12 cellular contexts compared by ENCODE assay signal in genomic region chr9:81671880-81672280, GRCh38. TPM values are rescaled to one million over a fixed set of nuclear protein-coding genes. Genes with fewer than 3 reads are reported as not detected.
DNase-seq lines count a peak whose midpoint lies in the region; ATAC-seq and TF ChIP-seq lines count a peak whose summit lies in the region.
"Had no signal": no experiment of that assay in that cellular context is flagged by ENCODE, and none has a peak within 500 bp of the region (broad histone marks: within the 10 kb centered on the region; RNA-seq: fewer than 3 reads in every experiment).

No MANE protein-coding gene starts in this region.

- WGBS in esophagus muscularis mucosa = 59% methylated on average over 3 of the region's 3 CpGs

- intact Hi-C loops in esophagus muscularis mucosa (cut with DNase I) (loop anchor here (5.0 kb wide), 1 partner anchor 40 kb away; no protein-coding TSS in a partner anchor), tibial artery (cut with DNase I; ENCODE audit: low total_unique reads) (no loop called here)

- no peak for TF ChIP-seq EP300 in esophagus muscularis mucosa (IDR thresholded peaks at IDR 0.05)

- H3K27ac Mint-ChIP-seq in natural killer cell treated with Interleukin-12 subunit alpha and Interleukin-12 subunit beta and Interleukin-15 and Interleukin-18, amount 100 ng/mL, for 72 hours = no peak overlapping the region

- H3K4me2 ChIP-seq in osteoblast (ENCODE audit: insufficient read depth, low read length) = no peak overlapping the region

- H3K36me3 ChIP-seq in esophagus muscularis mucosa (peaks cover 0 to 11% (median 1%) of the 10 kb centered on the region in 4 donors), tibial artery (peaks cover 0 to 8% (median 5%) of the 10 kb centered on the region in 3 donors), osteoblast (ENCODE audit: insufficient read depth, low read length) (no peaks in the 10 kb centered on the region)

- no peaks in the 10 kb centered on the region for H3K9me3 Mint-ChIP-seq in natural killer cell treated with Interleukin-12 subunit alpha and Interleukin-12 subunit beta and Interleukin-15 and Interleukin-18, amount 100 ng/mL, for 72 hours
- H3K9me3 Mint-ChIP-seq: activated B cell treated with CpG ODN at 0.5 μM for 24 hours had no signal

- TF ChIP-seq CTCF in esophagus muscularis mucosa (IDR thresholded peaks at IDR 0.05) (no peak), tibial artery (IDR thresholded peaks at IDR 0.05) (no peak), osteoblast (IDR thresholded peaks at IDR 0.05; ENCODE audit: extremely low read depth, low read depth, low read length) (no peak)

- H3K4me1 Mint-ChIP-seq in natural killer cell treated with Interleukin-12 subunit alpha and Interleukin-12 subunit beta and Interleukin-15 and Interleukin-18, amount 100 ng/mL, for 72 hours (ENCODE audit: low read depth in 2 of 2) = peaks cover 15% of the 10 kb centered on the region in 2 donors

- H3K4me3 ChIP-seq in esophagus muscularis mucosa (no peak overlapping the region), tibial artery (no peak overlapping the region), osteoblast (ENCODE audit: insufficient read depth, low read length) (no peak overlapping the region)

- no peak overlapping the region for H2AFZ ChIP-seq in osteoblast (ENCODE audit: low read length)

- H3K27me3 ChIP-seq in esophagus muscularis mucosa = no peaks in the 10 kb centered on the region
- H3K27me3 ChIP-seq in tibial artery = no peaks in the 10 kb centered on the region
- H3K27me3 ChIP-seq in osteoblast (ENCODE audit: insufficient read depth, low read length) = no peaks in the 10 kb centered on the region

- H3K4me1 ChIP-seq in esophagus muscularis mucosa (peaks cover 38 to 83% (median 71%) of the 10 kb centered on the region in 4 donors), tibial artery (peaks cover 0 to 39% (median 9%) of the 10 kb centered on the region in 4 donors), osteoblast (ENCODE audit: insufficient read depth, low read length) (peaks cover 5% of the 10 kb centered on the region)

- H4K20me1 ChIP-seq in osteoblast (ENCODE audit: insufficient read depth, low read length) = peaks cover 9% of the 10 kb centered on the region

- no peaks in the 10 kb centered on the region for H3K79me2 ChIP-seq in osteoblast (ENCODE audit: insufficient read depth, low read length)

- H3K4me3 Mint-ChIP-seq in natural killer cell treated with Interleukin-12 subunit alpha and Interleukin-12 subunit beta and Interleukin-15 and Interleukin-18, amount 100 ng/mL, for 72 hours = no peak overlapping the region
- H3K4me3 Mint-ChIP-seq: activated B cell treated with CpG ODN at 0.5 μM for 24 hours had no signal

- no peak for ATAC-seq in HG03280 (IDR thresholded peaks at IDR 0.05; ENCODE audit: unreplicated experiment)
- no peak for ATAC-seq in natural killer cell treated with Interleukin-12 subunit alpha and Interleukin-12 subunit beta and Interleukin-15 and Interleukin-18, amount 100 ng/mL, for 72 hours

- H3K9me3 ChIP-seq in esophagus muscularis mucosa (no peaks in the 10 kb centered on the region), tibial artery (no peaks in the 10 kb centered on the region), osteoblast (ENCODE audit: low read depth, low read length) (no peaks in the 10 kb centered on the region)

- no peaks in the 10 kb centered on the region for H3K27me3 Mint-ChIP-seq in natural killer cell treated with Interleukin-12 subunit alpha and Interleukin-12 subunit beta and Interleukin-15 and Interleukin-18, amount 100 ng/mL, for 72 hours
- H3K27me3 Mint-ChIP-seq: activated B cell treated with CpG ODN at 0.5 μM for 24 hours had no signal

- peak overlapping the region; percentile 69 to 73 (median 71) for H3K27ac ChIP-seq in esophagus muscularis mucosa (replicated peaks in 1 of 4)
- peak overlapping the region in 1 of 2 donors; percentile 38 for H3K27ac ChIP-seq in tibial artery
- no peak overlapping the region for H3K27ac ChIP-seq in osteoblast (ENCODE audit: low read depth, low read length)
- H3K27ac ChIP-seq: epithelial cell of prostate had no signal

- peaks cover 12% of the 10 kb centered on the region for H3K36me3 Mint-ChIP-seq in natural killer cell treated with Interleukin-12 subunit alpha and Interleukin-12 subunit beta and Interleukin-15 and Interleukin-18, amount 100 ng/mL, for 72 hours

- DNase-seq in NCI-H2196 treated with DMSO at 0.1 percent for 48 hours (lab: John Stamatoyannopoulos, UW; ENCODE audit: unreplicated experiment) (peak; percentile 71), esophagus muscularis mucosa (ENCODE audit: extremely low spot score) (peak; percentile 97), lung microvascular endothelial cell (ENCODE audit: low read depth in 2 of 2) (peak; percentile 36 to 74), tibial artery (peak; percentile 82 to 92), osteoblast (ENCODE audit: insufficient read length, low spot score, missing footprints) (no peak)
- DNase-seq in stimulated activated CD4-positive, alpha-beta T cell treated with anti-CD3 and anti-CD28 coated beads, Interleukin-4, amount 100 ng/mL, for 1 hour = no peak
- DNase-seq in natural killer cell treated with Interleukin-12 subunit alpha and Interleukin-12 subunit beta and Interleukin-15 and Interleukin-18, amount 100 ng/mL, for 72 hours (ENCODE audit: low spot score) = no peak
- DNase-seq: activated B cell treated with CpG ODN at 0.5 μM for 24 hours; MV-4-11; stimulated activated CD4-positive, alpha-beta T cell treated with anti-CD3 and anti-CD28 coated beads, Interleukin-2, amount 100 ng/mL, for 48 hours had no signal

- TF ChIP-seq POLR2A in esophagus muscularis mucosa (IDR thresholded peaks at IDR 0.05; ENCODE audit: low read depth) = no peak

RNA-seq across cellular contexts. Expression of gene TLE1, which starts 17.5 kb away (rescaled TPM):
- total RNA-seq in esophagus muscularis mucosa (100 to 1,000 TPM in 1 of 4 donors, 10 to 100 TPM in 3; 52.3 to 125 (median 76.8) TPM), lung microvascular endothelial cell (50.8 and 96.4 TPM in 2 replicates), osteoblast (9.0 and 10.6 TPM in 2 replicates)
- 1 to 10 TPM; 1.0 to 2.4 TPM for total RNA-seq in natural killer cell treated with Interleukin-12 subunit alpha and Interleukin-12 subunit beta and Interleukin-15 and Interleukin-18, amount 100 ng/mL, for 72 hours

Comparison
In these comparisons a context has a peak if more than half of its experiments do, and no peak if none do; other contexts are left out.
1. DNase-seq: peak in NCI-H2196 treated with DMSO at 0.1 percent for 48 hours (single experiment), esophagus muscularis mucosa (single experiment), lung microvascular endothelial cell (2 of 2) and tibial artery (2 of 2); none in stimulated activated CD4-positive, alpha-beta T cell treated with anti-CD3 and anti-CD28 coated beads, Interleukin-4, amount 100 ng/mL, for 1 hour (single experiment), natural killer cell treated with Interleukin-12 subunit alpha and Interleukin-12 subunit beta and Interleukin-15 and Interleukin-18, amount 100 ng/mL, for 72 hours (single experiment) and osteoblast (single experiment).